In the genomic region with DNA sequence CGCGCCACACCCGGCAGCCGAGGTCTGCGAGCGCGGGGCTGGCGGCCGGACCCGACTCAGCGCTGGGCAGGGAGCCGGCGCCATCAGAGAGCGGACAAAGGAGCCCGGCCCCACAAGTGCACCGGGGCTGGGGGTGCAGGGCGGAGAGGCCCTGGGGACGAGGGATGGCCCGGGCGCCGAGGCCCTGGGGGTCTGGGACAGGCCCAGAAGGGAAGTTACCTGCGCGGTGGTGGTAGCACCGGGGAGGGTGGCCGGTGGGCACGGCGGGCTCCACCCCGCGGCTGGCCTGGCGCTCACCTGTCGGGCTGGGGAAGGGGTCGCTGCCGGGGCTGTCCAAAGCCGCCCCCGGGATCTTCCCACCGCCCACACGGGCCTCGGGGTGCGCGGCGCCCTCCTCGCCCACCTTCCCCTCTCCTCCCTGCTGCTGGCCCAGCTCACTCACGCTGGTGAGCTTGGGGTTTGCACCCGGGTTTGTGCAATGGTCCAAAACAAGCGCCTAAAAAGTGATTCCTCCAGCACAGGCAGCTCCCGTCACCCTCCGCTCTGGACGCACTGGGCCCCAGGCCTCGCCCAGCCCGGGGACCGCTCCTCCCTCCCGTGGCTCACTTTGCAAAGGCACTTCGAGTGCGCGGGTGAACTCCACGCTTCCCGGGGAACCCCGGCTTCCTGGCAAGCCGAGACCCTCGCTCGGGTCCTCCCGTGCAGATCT, we compare ENCODE assay signal across 1 cellular context.
TF ChIP-seq lines count a peak whose summit lies in the region.

A gene with protein sequence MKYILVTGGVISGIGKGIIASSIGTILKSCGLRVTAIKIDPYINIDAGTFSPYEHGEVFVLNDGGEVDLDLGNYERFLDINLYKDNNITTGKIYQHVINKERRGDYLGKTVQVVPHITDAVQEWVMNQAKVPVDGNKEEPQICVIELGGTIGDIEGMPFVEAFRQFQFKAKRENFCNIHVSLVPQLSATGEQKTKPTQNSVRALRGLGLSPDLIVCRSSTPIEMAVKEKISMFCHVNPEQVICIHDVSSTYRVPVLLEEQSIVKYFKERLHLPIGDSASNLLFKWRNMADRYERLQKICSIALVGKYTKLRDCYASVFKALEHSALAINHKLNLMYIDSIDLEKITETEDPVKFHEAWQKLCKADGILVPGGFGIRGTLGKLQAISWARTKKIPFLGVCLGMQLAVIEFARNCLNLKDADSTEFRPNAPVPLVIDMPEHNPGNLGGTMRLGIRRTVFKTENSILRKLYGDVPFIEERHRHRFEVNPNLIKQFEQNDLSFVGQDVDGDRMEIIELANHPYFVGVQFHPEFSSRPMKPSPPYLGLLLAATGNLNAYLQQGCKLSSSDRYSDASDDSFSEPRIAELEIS (minus strand): TSS at position 554 of the 709 bp plus-strand sequence. CDS start 9,767 bp downstream, outside the sequence.

TF ChIP-seq in K562, 482 proteins besides CTCF, POLR2A, EP300 and RAD21 (continued from another document):
- TF ChIP-seq, protein P1, sequence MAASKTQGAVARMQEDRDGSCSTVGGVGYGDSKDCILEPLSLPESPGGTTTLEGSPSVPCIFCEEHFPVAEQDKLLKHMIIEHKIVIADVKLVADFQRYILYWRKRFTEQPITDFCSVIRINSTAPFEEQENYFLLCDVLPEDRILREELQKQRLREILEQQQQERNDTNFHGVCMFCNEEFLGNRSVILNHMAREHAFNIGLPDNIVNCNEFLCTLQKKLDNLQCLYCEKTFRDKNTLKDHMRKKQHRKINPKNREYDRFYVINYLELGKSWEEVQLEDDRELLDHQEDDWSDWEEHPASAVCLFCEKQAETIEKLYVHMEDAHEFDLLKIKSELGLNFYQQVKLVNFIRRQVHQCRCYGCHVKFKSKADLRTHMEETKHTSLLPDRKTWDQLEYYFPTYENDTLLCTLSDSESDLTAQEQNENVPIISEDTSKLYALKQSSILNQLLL (CRISPR knock-in tag; IDR thresholded peaks at IDR 0.05; ENCODE audit: borderline replicate concordance): no peak
- peak; percentile 67 for TF ChIP-seq POLR2B (IDR thresholded peaks at IDR 0.05; ENCODE audit: low read depth, partially characterized antibody)
- peak in 1 of 2 experiments; percentile 44; a peak in 1 of 4 replicates for TF ChIP-seq NONO (IDR thresholded peaks at IDR 0.05; ENCODE audit: low read depth in 2 of 2, low read length in 1 of 2)
- TF ChIP-seq HNRNPH1 (optimal IDR thresholded peaks at IDR 0.05; ENCODE audit: low read depth, low read length): no peak
- TF ChIP-seq ZBTB7A (IDR thresholded peaks at IDR 0.05; ENCODE audit: borderline replicate concordance, control insufficient read depth, low read depth, low read length): peak; percentile 56; the same call in 1 of the 2 replicates
- no peak for TF ChIP-seq ZEB2 (IDR thresholded peaks at IDR 0.05)
- peak; percentile 75 for TF ChIP-seq SUPT5H (IDR thresholded peaks at IDR 0.05)
- TF ChIP-seq TAF7 (tag; IDR thresholded peaks at IDR 0.05): peak; percentile 67
- peak; percentile 76 for TF ChIP-seq TAF9B (IDR thresholded peaks at IDR 0.05; ENCODE audit: partially characterized antibody)
- no peak for TF ChIP-seq KLF13 (tag; IDR thresholded peaks at IDR 0.05; ENCODE audit: borderline replicate concordance, low read depth)
- TF ChIP-seq, protein P2, sequence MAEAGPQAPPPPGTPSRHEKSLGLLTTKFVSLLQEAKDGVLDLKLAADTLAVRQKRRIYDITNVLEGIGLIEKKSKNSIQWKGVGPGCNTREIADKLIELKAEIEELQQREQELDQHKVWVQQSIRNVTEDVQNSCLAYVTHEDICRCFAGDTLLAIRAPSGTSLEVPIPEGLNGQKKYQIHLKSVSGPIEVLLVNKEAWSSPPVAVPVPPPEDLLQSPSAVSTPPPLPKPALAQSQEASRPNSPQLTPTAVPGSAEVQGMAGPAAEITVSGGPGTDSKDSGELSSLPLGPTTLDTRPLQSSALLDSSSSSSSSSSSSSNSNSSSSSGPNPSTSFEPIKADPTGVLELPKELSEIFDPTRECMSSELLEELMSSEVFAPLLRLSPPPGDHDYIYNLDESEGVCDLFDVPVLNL (CRISPR knock-in tag; IDR thresholded peaks at IDR 0.05; ENCODE audit: low read depth): 0 out of 2 replicates have a peak, but pooled peaks have one; percentile 21
- peak; percentile 87 for TF ChIP-seq POLR2G (IDR thresholded peaks at IDR 0.05; ENCODE audit: low read depth, low read length)
- TF ChIP-seq MBD2 (IDR thresholded peaks at IDR 0.05; ENCODE audit: borderline replicate concordance, low read depth): peak; percentile 0; the same call in 1 of the 2 replicates
- TF ChIP-seq ZNF695 (CRISPR knock-in tag; IDR thresholded peaks at IDR 0.05): no peak
- TF ChIP-seq PML (IDR thresholded peaks at IDR 0.05; ENCODE audit: low read length): peak; percentile 54; the same call in 1 of the 2 replicates
